ENCODE assay signal across 8 cellular contexts in genomic region chr11:841981-842369, GRCh38. TPM values are rescaled to one million over a fixed set of nuclear protein-coding genes. Genes with fewer than 3 reads are reported as not detected.
DNase-seq lines count a peak whose midpoint lies in the region; ATAC-seq, FAIRE-seq and TF ChIP-seq lines count a peak whose summit lies in the region.

No MANE protein-coding gene starts in this region.

- ATAC-seq in HG03175 (IDR thresholded peaks at IDR 0.05; ENCODE audit: unreplicated experiment) = peak; percentile 33
- ATAC-seq in thoracic aorta (ENCODE audit: insufficient number of reproducible peaks, low FRiP score, low read depth) = no peak

- H3K27me3 ChIP-seq in adrenal gland (no peaks in the 10 kb centered on the region), thoracic aorta (replicated peaks; ENCODE audit: insufficient read depth) (no peaks in the 10 kb centered on the region)

- H3K4me1 ChIP-seq in adrenal gland (replicated peaks in 1 of 2) = peaks cover 31 to 40% of the 10 kb centered on the region in 2 donors
- H3K4me1 ChIP-seq in thoracic aorta (ENCODE audit: control insufficient read depth in 1 of 2, low read depth in 2 of 2) = peaks cover 31 to 54% of the 10 kb centered on the region in 2 donors

- no peak for TF ChIP-seq POLR2A in adrenal gland (IDR thresholded peaks at IDR 0.05)

- peaks cover 0 to 35% of the 10 kb centered on the region in 2 donors for H3K36me3 ChIP-seq in adrenal gland (replicated peaks in 1 of 2)
- H3K36me3 ChIP-seq in thoracic aorta = peaks cover 27% of the 10 kb centered on the region

- DNase-seq in GM19239 (ENCODE audit: insufficient read length, low spot score) = no peak
- peak in 1 of 7 donors; percentile 59 for DNase-seq in adrenal gland
- peak; percentile 42 for DNase-seq in kidney glomerular epithelial cell (lab: John Stamatoyannopoulos, UW)
- no peak for DNase-seq in thoracic aorta (ENCODE audit: low spot score)
- no peak for DNase-seq in SHP77 treated with DMSO at 0.1 percent for 48 hours (lab: John Stamatoyannopoulos, UW)
- no peak for DNase-seq in NK-92 (lab: John Stamatoyannopoulos, UW; ENCODE audit: unreplicated experiment)
- DNase-seq in SW480 (ENCODE audit: low spot score) = no peak

- TF ChIP-seq CTCF in adrenal gland (IDR thresholded peaks at IDR 0.05) = no peak
- no peak for TF ChIP-seq CTCF in thoracic aorta (IDR thresholded peaks at IDR 0.05)

- H3K4me3 ChIP-seq in adrenal gland = peak overlapping the region; percentile 79 to 97 (median 91)
- peak overlapping the region; percentile 95 for H3K4me3 ChIP-seq in thoracic aorta

- WGBS in adrenal gland, 4 donors = 0 to 1% (median 0%) methylated on average over 13 to 27 of the region's 27 CpGs

- peak; percentile 18 for FAIRE-seq in GM19239 (lab: Jason Lieb, UNC)

- H3K9me3 ChIP-seq in adrenal gland (replicated peaks in 1 of 3) (no peaks in the 10 kb centered on the region), thoracic aorta (no peaks in the 10 kb centered on the region)

- intact Hi-C loops in adrenal gland (cut with DNase I) = no loop called here

- H3K27ac ChIP-seq in adrenal gland (peak overlapping the region; percentile 62 to 97 (median 94)), thoracic aorta (peak overlapping the region; percentile 88 to 97)

RNA-seq across cellular contexts. Expression of gene POLR2L, which starts 0.4 kb away (rescaled TPM):
- total RNA-seq in adrenal gland (100 to 1,000 TPM in 4 of 8 donors, 10 to 100 TPM in 4; 26.2 to 206 (median 108) TPM), thoracic aorta (10 to 100 TPM; 20.8 to 63.0 TPM)
- 100 to 1,000 TPM in 1 of 3 donors, 10 to 100 TPM in 2; 43.3 to 163 (median 96.5) TPM for polyA plus RNA-seq in adrenal gland

RNA-seq across cellular contexts. Expression of gene TSPAN4, which starts 0.7 kb away (rescaled TPM):
- 100 to 1,000 TPM in 2 of 8 donors, 10 to 100 TPM in 6; 39.7 to 207 (median 75.4) TPM for total RNA-seq in adrenal gland
- 10 to 100 TPM in 2 of 3 donors, 1 to 10 TPM in 1; 5.2 to 50.4 (median 41.2) TPM for polyA plus RNA-seq in adrenal gland
- 100 to 1,000 TPM in 1 of 2 donors, 10 to 100 TPM in 1; 55.5 to 107 TPM for total RNA-seq in thoracic aorta

RNA-seq across cellular contexts. Expression of gene CD151, which starts 9.2 kb away (rescaled TPM):
- total RNA-seq in adrenal gland = 100 to 1,000 TPM; 182 to 387 (median 330) TPM
- 100 to 1,000 TPM; 111 to 268 (median 246) TPM for polyA plus RNA-seq in adrenal gland
- total RNA-seq in thoracic aorta = 1,000 to 10,000 TPM in 1 of 2 donors, 100 to 1,000 TPM in 1; 532 to 1,455 TPM

RNA-seq across cellular contexts. Expression of gene CRACR2B, which starts 14.3 kb away (rescaled TPM):
- total RNA-seq in adrenal gland (10 to 100 TPM in 6 of 8 donors, 1 to 10 TPM in 2; 5.9 to 22.6 (median 15.6) TPM), thoracic aorta (10 to 100 TPM in 1 of 2 donors, 1 to 10 TPM in 1; 9.6 to 11.6 TPM)
- 10 to 100 TPM in 2 of 3 donors, 1 to 10 TPM in 1; 1.0 to 91.3 (median 39.3) TPM for polyA plus RNA-seq in adrenal gland

RNA-seq across cellular contexts. Expression of gene PNPLA2, which starts 23.3 kb away (rescaled TPM):
- total RNA-seq in adrenal gland (100 to 1,000 TPM in 4 of 8 donors, 10 to 100 TPM in 4; 75.9 to 311 (median 124) TPM), thoracic aorta (100 to 1,000 TPM; 105 to 115 TPM)
- 100 to 1,000 TPM in 2 of 3 donors, 10 to 100 TPM in 1; 46.2 to 403 (median 162) TPM for polyA plus RNA-seq in adrenal gland
